ENCODE assay signal across 1 cellular context in genomic region chr1:21097744-21098143, GRCh38.
TF ChIP-seq lines count a peak whose summit lies in the region.

No MANE protein-coding gene starts in this region.

TF ChIP-seq in WTC11, 78 proteins besides CTCF, POLR2A, EP300 and RAD21 (continued from another document):
- TF ChIP-seq ZNF512 (CRISPR knock-in tag; IDR thresholded peaks at IDR 0.05; ENCODE audit: borderline replicate concordance) (no peak), NFATC4 (CRISPR knock-in tag; IDR thresholded peaks at IDR 0.05) (no peak), ESRRA (CRISPR knock-in tag; IDR thresholded peaks at IDR 0.05; ENCODE audit: borderline replicate concordance) (no peak), SMAD4 (CRISPR knock-in tag; IDR thresholded peaks at IDR 0.05) (no peak), GRHL2 (CRISPR knock-in tag; IDR thresholded peaks at IDR 0.05; ENCODE audit: insufficient replicate concordance, severe bottlenecking) (no peak), ETV6 (CRISPR knock-in tag; IDR thresholded peaks at IDR 0.05) (no peak), ZNF263 (CRISPR knock-in tag; IDR thresholded peaks at IDR 0.05; ENCODE audit: low read depth) (no peak), IRF2 (CRISPR knock-in tag; IDR thresholded peaks at IDR 0.05; ENCODE audit: borderline replicate concordance, low read depth) (no peak), ZBTB43 (CRISPR knock-in tag; IDR thresholded peaks at IDR 0.05) (no peak), ELF4 (CRISPR knock-in tag; IDR thresholded peaks at IDR 0.05; ENCODE audit: low read depth) (no peak), GTF2I (CRISPR knock-in tag; conservative IDR thresholded peaks at IDR 0.05) (no peak), FOXP1 (CRISPR knock-in tag; IDR thresholded peaks at IDR 0.05; ENCODE audit: borderline replicate concordance) (no peak), NFE2L1 (CRISPR knock-in tag; IDR thresholded peaks at IDR 0.05) (no peak)
- TF ChIP-seq, protein P1, sequence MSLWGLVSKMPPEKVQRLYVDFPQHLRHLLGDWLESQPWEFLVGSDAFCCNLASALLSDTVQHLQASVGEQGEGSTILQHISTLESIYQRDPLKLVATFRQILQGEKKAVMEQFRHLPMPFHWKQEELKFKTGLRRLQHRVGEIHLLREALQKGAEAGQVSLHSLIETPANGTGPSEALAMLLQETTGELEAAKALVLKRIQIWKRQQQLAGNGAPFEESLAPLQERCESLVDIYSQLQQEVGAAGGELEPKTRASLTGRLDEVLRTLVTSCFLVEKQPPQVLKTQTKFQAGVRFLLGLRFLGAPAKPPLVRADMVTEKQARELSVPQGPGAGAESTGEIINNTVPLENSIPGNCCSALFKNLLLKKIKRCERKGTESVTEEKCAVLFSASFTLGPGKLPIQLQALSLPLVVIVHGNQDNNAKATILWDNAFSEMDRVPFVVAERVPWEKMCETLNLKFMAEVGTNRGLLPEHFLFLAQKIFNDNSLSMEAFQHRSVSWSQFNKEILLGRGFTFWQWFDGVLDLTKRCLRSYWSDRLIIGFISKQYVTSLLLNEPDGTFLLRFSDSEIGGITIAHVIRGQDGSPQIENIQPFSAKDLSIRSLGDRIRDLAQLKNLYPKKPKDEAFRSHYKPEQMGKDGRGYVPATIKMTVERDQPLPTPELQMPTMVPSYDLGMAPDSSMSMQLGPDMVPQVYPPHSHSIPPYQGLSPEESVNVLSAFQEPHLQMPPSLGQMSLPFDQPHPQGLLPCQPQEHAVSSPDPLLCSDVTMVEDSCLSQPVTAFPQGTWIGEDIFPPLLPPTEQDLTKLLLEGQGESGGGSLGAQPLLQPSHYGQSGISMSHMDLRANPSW (CRISPR knock-in tag; conservative IDR thresholded peaks at IDR 0.05; ENCODE audit: low read depth) = no peak
- TF ChIP-seq, protein P2, sequence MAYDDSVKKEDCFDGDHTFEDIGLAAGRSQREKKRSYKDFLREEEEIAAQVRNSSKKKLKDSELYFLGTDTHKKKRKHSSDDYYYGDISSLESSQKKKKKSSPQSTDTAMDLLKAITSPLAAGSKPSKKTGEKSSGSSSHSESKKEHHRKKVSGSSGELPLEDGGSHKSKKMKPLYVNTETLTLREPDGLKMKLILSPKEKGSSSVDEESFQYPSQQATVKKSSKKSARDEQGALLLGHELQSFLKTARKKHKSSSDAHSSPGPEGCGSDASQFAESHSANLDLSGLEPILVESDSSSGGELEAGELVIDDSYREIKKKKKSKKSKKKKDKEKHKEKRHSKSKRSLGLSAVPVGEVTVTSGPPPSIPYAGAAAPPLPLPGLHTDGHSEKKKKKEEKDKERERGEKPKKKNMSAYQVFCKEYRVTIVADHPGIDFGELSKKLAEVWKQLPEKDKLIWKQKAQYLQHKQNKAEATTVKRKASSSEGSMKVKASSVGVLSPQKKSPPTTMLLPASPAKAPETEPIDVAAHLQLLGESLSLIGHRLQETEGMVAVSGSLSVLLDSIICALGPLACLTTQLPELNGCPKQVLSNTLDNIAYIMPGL (CRISPR knock-in tag; IDR thresholded peaks at IDR 0.05) = no peak
